In genomic region chr1:167721617-167722151, GRCh38 we compare ENCODE assay signal across 8 cellular contexts. TPM values are rescaled to one million over a fixed set of nuclear protein-coding genes. Genes with fewer than 3 reads are reported as not detected.
DNase-seq lines count a peak whose midpoint lies in the region; ATAC-seq, FAIRE-seq and TF ChIP-seq lines count a peak whose summit lies in the region.

MPZL1 (plus strand) TSS chr1:167721982; CDS start chr1:167722152, 170 bp downstream.

- peaks cover 0 to 40% of the 10 kb centered on the region in 2 donors for H3K4me1 ChIP-seq in right atrium auricular region

- H3K27me3 ChIP-seq in right atrium auricular region = no peaks in the 10 kb centered on the region

- FAIRE-seq in urothelium cell line (lab: Jason Lieb, UNC) = no peak

- no peaks in the 10 kb centered on the region for H3K9me3 ChIP-seq in right atrium auricular region

- peak; percentile 50 for DNase-seq in NCI-H1436 treated with DMSO at 0.1 percent for 48 hours (lab: John Stamatoyannopoulos, UW)
- DNase-seq in T-helper 2 cell = peak; percentile 65 to 94 (median 82)
- DNase-seq in right atrium auricular region (ENCODE audit: low spot score) = peak; percentile 97
- peak; percentile 78 for DNase-seq in pulmonary artery endothelial cell (ENCODE audit: low read depth, low spot score)
- peak; percentile 98 for DNase-seq in urothelium cell line (ENCODE audit: low spot score)

- TF ChIP-seq CTCF in right atrium auricular region (IDR thresholded peaks at IDR 0.05) = peak in 1 of 2 donors; percentile 17

- peak within 1 kb of the TSS; percentile 84 for H3K27ac ChIP-seq in angular gyrus (ENCODE audit: low read depth, low read length)
- H3K27ac ChIP-seq in right atrium auricular region = peak within 1 kb of the TSS; percentile 89 to 92

- ATAC-seq in GM18498 (IDR thresholded peaks at IDR 0.05; ENCODE audit: unreplicated experiment) = peak; percentile 91
- ATAC-seq in HG02852 (IDR thresholded peaks at IDR 0.05; ENCODE audit: unreplicated experiment) = peak; percentile 91

- H3K4me3 ChIP-seq in right atrium auricular region = peak within 1 kb of the TSS; percentile 93 to 95

- H3K36me3 ChIP-seq in right atrium auricular region = no peaks in the 10 kb centered on the region

RNA-seq across cellular contexts. Expression of gene MPZL1, which starts in this region (rescaled TPM):
- total RNA-seq in right atrium auricular region (10 to 100 TPM; 22.4 to 52.0 TPM), pulmonary artery endothelial cell (93.7 and 139 TPM in 2 replicates)

Comparison
In these comparisons a context has a peak if more than half of its experiments do, and no peak if none do; other contexts are left out.
1. Peak in every context shown above with its lines: DNase-seq, ATAC-seq, H3K4me3 ChIP-seq and H3K27ac ChIP-seq.